Comparison of ENCODE assay signal across 2 cellular contexts in the genomic region with DNA sequence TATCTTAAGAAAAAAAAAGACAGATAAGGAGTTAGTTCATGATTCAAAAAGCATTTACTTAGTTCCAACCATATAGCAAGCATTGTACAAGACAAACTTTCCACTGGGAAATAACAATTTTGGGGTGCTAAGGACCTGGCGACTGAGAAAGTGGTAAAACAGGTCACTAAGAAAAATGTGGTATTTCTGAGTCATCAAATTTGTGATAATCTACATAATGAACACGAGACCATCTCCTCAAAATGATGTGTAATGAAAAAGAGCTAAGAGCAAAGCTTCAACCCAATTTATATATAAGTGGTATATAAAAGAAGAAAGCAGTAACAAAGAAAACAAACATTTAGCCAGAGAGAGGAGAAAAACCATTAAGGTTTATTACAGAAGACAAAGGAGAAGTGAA.
A peak's percentile ranks its signal among the peaks of the same experiment; 100 is the strongest.
TF ChIP-seq lines count a peak whose summit lies in the region.

No MANE protein-coding gene starts in this region.

TF ChIP-seq in IMR-90, 13 proteins besides CTCF, POLR2A, EP300 and RAD21:
- TF ChIP-seq MAFK (IDR thresholded peaks at IDR 0.05; ENCODE audit: low read depth, low read length) (peak; percentile 34), CHD1 (IDR thresholded peaks at IDR 0.05; ENCODE audit: low read depth, low read length) (no peak)
- TF ChIP-seq, protein P1, sequence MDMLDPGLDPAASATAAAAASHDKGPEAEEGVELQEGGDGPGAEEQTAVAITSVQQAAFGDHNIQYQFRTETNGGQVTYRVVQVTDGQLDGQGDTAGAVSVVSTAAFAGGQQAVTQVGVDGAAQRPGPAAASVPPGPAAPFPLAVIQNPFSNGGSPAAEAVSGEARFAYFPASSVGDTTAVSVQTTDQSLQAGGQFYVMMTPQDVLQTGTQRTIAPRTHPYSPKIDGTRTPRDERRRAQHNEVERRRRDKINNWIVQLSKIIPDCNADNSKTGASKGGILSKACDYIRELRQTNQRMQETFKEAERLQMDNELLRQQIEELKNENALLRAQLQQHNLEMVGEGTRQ (IDR thresholded peaks at IDR 0.05; ENCODE audit: low read depth, low read length) = no peak

TF ChIP-seq in SK-N-SH, 30 proteins besides CTCF, POLR2A, EP300 and RAD21:
- TF ChIP-seq SMC3 (IDR thresholded peaks at IDR 0.05; ENCODE audit: low read depth, low read length) = no peak
